9 cellular contexts compared by ENCODE assay signal in the genomic region with DNA sequence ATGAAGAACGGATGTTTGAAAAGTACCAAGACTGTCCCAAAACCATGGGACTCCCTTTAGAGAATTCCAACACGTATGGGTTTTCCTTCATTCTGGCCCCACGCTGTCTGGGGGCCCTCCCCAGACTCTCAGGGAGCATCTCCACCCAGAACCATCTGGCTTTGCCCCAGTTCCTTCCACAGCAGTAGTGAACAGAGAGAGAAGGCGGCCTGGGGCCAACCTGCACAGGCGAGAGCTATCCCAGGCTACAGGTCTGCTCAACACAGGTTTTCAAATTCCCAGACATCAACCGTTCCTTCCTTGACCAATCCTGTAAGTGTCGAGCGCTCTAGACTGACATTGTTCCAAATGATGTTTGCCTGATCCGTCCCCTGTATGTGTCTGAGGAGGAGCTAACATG.
"Had no signal": no experiment of that assay in that cellular context is flagged by ENCODE, and none has a peak within 500 bp of the region (broad histone marks: within the 10 kb centered on the region; RNA-seq: fewer than 3 reads in every experiment).

No MANE protein-coding gene starts in this region.

- H3K4me3 ChIP-seq: GM23248, HAP-1 had no signal

- H3K4me1 ChIP-seq: HAP-1 had no signal

- H3K9ac ChIP-seq: GM23248 had no signal

- FAIRE-seq: HepG2 had no signal

- H3K9me3 ChIP-seq: HAP-1 had no signal

- DNase-seq: GM23248, GOT3, H7, HFFc6, IMR-90 had no signal

- H3K27ac ChIP-seq: GM23248, HL-60 had no signal

- ATAC-seq: HCT116, HepG2 had no signal
